Comparison of ENCODE assay signal across 40 cellular contexts in the genomic region with DNA sequence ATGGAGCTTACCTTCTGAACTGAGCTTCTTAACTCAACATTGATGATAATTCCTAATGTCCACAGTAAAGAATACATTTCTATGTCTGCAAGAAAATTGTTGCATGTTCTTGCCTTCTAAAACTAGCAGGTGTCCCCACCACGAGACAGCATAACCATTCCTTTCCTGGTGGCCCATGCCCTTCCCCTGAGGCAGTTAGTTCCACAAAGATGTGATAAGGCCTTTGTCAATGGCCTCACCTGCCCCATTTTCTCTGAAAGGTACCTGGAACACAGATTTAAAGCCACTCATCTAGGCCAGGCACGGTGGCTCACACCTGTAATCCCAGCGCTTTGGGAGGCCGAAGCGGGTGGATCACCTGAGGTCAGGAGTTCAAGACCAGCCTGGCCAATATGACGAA. TPM values are rescaled to one million over a fixed set of nuclear protein-coding genes. Genes with fewer than 3 reads are reported as not detected.
"Had no signal": no experiment of that assay in that cellular context is flagged by ENCODE, and none has a peak within 500 bp of the region (broad histone marks: within the 10 kb centered on the region; RNA-seq: fewer than 3 reads in every experiment).

No MANE protein-coding gene starts in this region.

- H3K9me3 ChIP-seq: adrenal gland, ascending aorta, body of pancreas, breast epithelium had no signal

- DNase-seq: activated effector memory CD4-positive, alpha-beta T cell treated with anti-CD3 and anti-CD28 coated beads, Interleukin-2, amount 50 U/mL, for 16 hours; activated effector memory CD4-positive, alpha-beta T cell treated with Interleukin-2 at 50 U/mL for 16 hours; activated gamma-delta T cell; activated gamma-delta T cell treated with Interleukin-2 at 50 U/mL for 16 hours; activated naive CD4-positive, alpha-beta T cell; activated naive CD4-positive, alpha-beta T cell treated with anti-CD3 and anti-CD28 coated beads for 36 hours; activated naive CD4-positive, alpha-beta T cell treated with anti-CD3 and anti-CD28 coated beads, Interleukin-2, amount 10 ng/mL, durations not matched to agents 7 days and 5 days; activated naive CD4-positive, alpha-beta T cell treated with anti-CD3 and anti-CD28 coated beads, Interleukin-2, amount 50 U/mL, for 16 hours; activated naive CD4-positive, alpha-beta T cell treated with Interleukin-2 at 50 U/mL for 16 hours; activated naive CD8-positive, alpha-beta T cell treated with anti-CD3 and anti-CD28 coated beads for 36 hours; activated naive CD8-positive, alpha-beta T cell treated with anti-CD3 and anti-CD28 coated beads, Interleukin-2, amount 10 ng/mL, durations not matched to agents 7 days and 5 days; activated naive CD8-positive, alpha-beta T cell treated with anti-CD3 and anti-CD28 coated beads, Interleukin-2, amount 50 U/mL, for 24 hours; activated T-cell treated with anti-CD3 and anti-CD28 coated beads, Interleukin-2, amount 50 U/mL, for 1 hour; activated T-cell treated with anti-CD3 and anti-CD28 coated beads, Interleukin-2, amount 50 U/mL, for 24 hours; activated T-cell treated with anti-CD3 and anti-CD28 coated beads, Interleukin-2, amount 50 U/mL, for 4 hours; activated T-cell treated with anti-CD3 and anti-CD28 coated beads, Interleukin-2, amount 50 U/mL, for 48 hours; activated T-cell treated with anti-CD3 and anti-CD28 coated beads, Interleukin-2, amount 50 U/mL, for 72 hours; adrenal gland; amniotic stem cell; amygdala; anterior cingulate cortex; aorta; body of pancreas; brain microvascular endothelial cell; caudate nucleus; central memory CD4-positive, alpha-beta T cell; cerebellar nuclear complex had no signal

- H3K4me1 ChIP-seq: adrenal gland, ascending aorta, body of pancreas, breast epithelium had no signal

- H3K36me3 ChIP-seq: adrenal gland, ascending aorta, brain microvascular endothelial cell, breast epithelium, cardiac muscle cell had no signal

- ATAC-seq: activated naive CD4-positive, alpha-beta T cell treated with anti-CD3 and anti-CD28 coated beads, Interleukin-2, amount 50 U/mL, for 72 hours; activated naive CD8-positive, alpha-beta T cell treated with anti-CD3 and anti-CD28 coated beads, Interleukin-2, amount 50 U/mL, for 24 hours; activated T-cell treated with anti-CD3 and anti-CD28 coated beads, Interleukin-2, amount 50 U/mL, for 4 hours; activated T-cell treated with anti-CD3 and anti-CD28 coated beads, Interleukin-2, amount 50 U/mL, for 72 hours; activated T-helper 17 cell treated with anti-CD3 and anti-CD28 coated beads, Interleukin-2, amount 50 U/mL, for 72 hours; body of pancreas had no signal

- H3K4me3 ChIP-seq: adrenal gland, ascending aorta, body of pancreas, breast epithelium, cardiac muscle cell had no signal

- H3K27me3 ChIP-seq: adrenal gland, ascending aorta, body of pancreas, breast epithelium, cardiac muscle cell had no signal

- H3K27ac ChIP-seq: adrenal gland, ascending aorta, body of pancreas, brain microvascular endothelial cell, breast epithelium, cardiac muscle cell had no signal

RNA-seq across cellular contexts. Expression of a gene that starts 21.0 kb away (rescaled TPM):
- total RNA-seq: activated naive CD4-positive, alpha-beta T cell treated with anti-CD3 and anti-CD28 coated beads for 36 hours; activated naive CD4-positive, alpha-beta T cell treated with anti-CD3 and anti-CD28 coated beads, Interleukin-2, amount 50 U/mL, for 72 hours; activated naive CD8-positive, alpha-beta T cell treated with anti-CD3 and anti-CD28 coated beads for 36 hours; activated naive CD8-positive, alpha-beta T cell treated with anti-CD3 and anti-CD28 coated beads, Interleukin-2, amount 10 ng/mL, durations not matched to agents 7 days and 5 days; activated T-cell treated with anti-CD3 and anti-CD28 coated beads, Interleukin-2, amount 50 U/mL, for 4 hours; activated T-cell treated with anti-CD3 and anti-CD28 coated beads, Interleukin-2, amount 50 U/mL, for 72 hours; activated T-helper 1 cell treated with anti-CD3 and anti-CD28 coated beads, Interleukin-12 subunit alpha, Interleukin-12 subunit beta, Interleukin-2, Interleukin-4 antibody, amounts not matched to agents 30 ng/mL and 10 ng/mL and 1 ng/mL, durations not matched to agents 14 hours and 24 hours and 36 hours; activated T-helper 17 cell treated with anti-CD3 and anti-CD28 coated beads, Interleukin-2, amount 50 U/mL, for 72 hours; activated T-helper 2 cell treated with anti-CD3 and anti-CD28 coated beads, Interferon-gamma antibody, Interleukin-2, Interleukin-4, amounts not matched to agents 10 μg/mL and 5 μg/mL and 100 μg/mL, durations not matched to agents 14 hours and 24 hours and 36 hours; adrenal gland; aorta; ascending aorta; astrocyte; body of pancreas; breast epithelium; bronchial epithelial cell; cardiac muscle cell; cardiac septum; cerebellum; chondrocyte had no signal
- polyA plus RNA-seq: adipose tissue, adrenal gland, aorta had no signal

RNA-seq across cellular contexts. Expression of a gene that starts 23.1 kb away (rescaled TPM):
- total RNA-seq: activated naive CD4-positive, alpha-beta T cell treated with anti-CD3 and anti-CD28 coated beads for 36 hours; activated naive CD4-positive, alpha-beta T cell treated with anti-CD3 and anti-CD28 coated beads, Interleukin-2, amount 50 U/mL, for 72 hours; activated naive CD8-positive, alpha-beta T cell treated with anti-CD3 and anti-CD28 coated beads for 36 hours; activated naive CD8-positive, alpha-beta T cell treated with anti-CD3 and anti-CD28 coated beads, Interleukin-2, amount 10 ng/mL, durations not matched to agents 7 days and 5 days; activated T-cell treated with anti-CD3 and anti-CD28 coated beads, Interleukin-2, amount 50 U/mL, for 4 hours; activated T-cell treated with anti-CD3 and anti-CD28 coated beads, Interleukin-2, amount 50 U/mL, for 72 hours; activated T-helper 1 cell treated with anti-CD3 and anti-CD28 coated beads, Interleukin-12 subunit alpha, Interleukin-12 subunit beta, Interleukin-2, Interleukin-4 antibody, amounts not matched to agents 30 ng/mL and 10 ng/mL and 1 ng/mL, durations not matched to agents 14 hours and 24 hours and 36 hours; activated T-helper 17 cell treated with anti-CD3 and anti-CD28 coated beads, Interleukin-2, amount 50 U/mL, for 72 hours; activated T-helper 2 cell treated with anti-CD3 and anti-CD28 coated beads, Interferon-gamma antibody, Interleukin-2, Interleukin-4, amounts not matched to agents 10 μg/mL and 5 μg/mL and 100 μg/mL, durations not matched to agents 14 hours and 24 hours and 36 hours; adrenal gland; aorta; ascending aorta; astrocyte; body of pancreas; breast epithelium; bronchial epithelial cell; cardiac muscle cell; cardiac septum; cerebellum; chondrocyte had no signal
- polyA plus RNA-seq: adipose tissue, aorta had no signal

RNA-seq across cellular contexts. Expression of a gene that starts 44.4 kb away (rescaled TPM):
- total RNA-seq: activated naive CD4-positive, alpha-beta T cell treated with anti-CD3 and anti-CD28 coated beads for 36 hours; activated naive CD4-positive, alpha-beta T cell treated with anti-CD3 and anti-CD28 coated beads, Interleukin-2, amount 50 U/mL, for 72 hours; activated naive CD8-positive, alpha-beta T cell treated with anti-CD3 and anti-CD28 coated beads for 36 hours; activated naive CD8-positive, alpha-beta T cell treated with anti-CD3 and anti-CD28 coated beads, Interleukin-2, amount 10 ng/mL, durations not matched to agents 7 days and 5 days; activated T-cell treated with anti-CD3 and anti-CD28 coated beads, Interleukin-2, amount 50 U/mL, for 4 hours; activated T-cell treated with anti-CD3 and anti-CD28 coated beads, Interleukin-2, amount 50 U/mL, for 72 hours; activated T-helper 1 cell treated with anti-CD3 and anti-CD28 coated beads, Interleukin-12 subunit alpha, Interleukin-12 subunit beta, Interleukin-2, Interleukin-4 antibody, amounts not matched to agents 30 ng/mL and 10 ng/mL and 1 ng/mL, durations not matched to agents 14 hours and 24 hours and 36 hours; activated T-helper 17 cell treated with anti-CD3 and anti-CD28 coated beads, Interleukin-2, amount 50 U/mL, for 72 hours; activated T-helper 2 cell treated with anti-CD3 and anti-CD28 coated beads, Interferon-gamma antibody, Interleukin-2, Interleukin-4, amounts not matched to agents 10 μg/mL and 5 μg/mL and 100 μg/mL, durations not matched to agents 14 hours and 24 hours and 36 hours; adrenal gland; aorta; ascending aorta; astrocyte; body of pancreas; breast epithelium; bronchial epithelial cell; cardiac muscle cell; cardiac septum; cerebellum; chondrocyte had no signal
- polyA plus RNA-seq: adipose tissue, adrenal gland, aorta, cardiac muscle cell had no signal
